ENCODE assay signal across 25 cellular contexts in genomic region chr4:142203505-142203904, GRCh38.
"Had no signal": no experiment of that assay in that cellular context is flagged by ENCODE, and none has a peak within 500 bp of the region (broad histone marks: within the 10 kb centered on the region; RNA-seq: fewer than 3 reads in every experiment).

No MANE protein-coding gene starts in this region.

- H3K27me3 Mint-ChIP-seq: activated CD8-positive, alpha-beta T cell treated with anti-CD3 and anti-CD28 coated beads for 36 hours; activated naive CD4-positive, alpha-beta T cell treated with anti-CD3 and anti-CD28 coated beads, Interleukin-2, amount 10 ng/mL, durations not matched to agents 7 days and 5 days; activated naive CD8-positive, alpha-beta T cell treated with anti-CD3 and anti-CD28 coated beads for 36 hours had no signal

- H3K9me3 Mint-ChIP-seq: activated CD8-positive, alpha-beta T cell treated with anti-CD3 and anti-CD28 coated beads for 36 hours; activated naive CD4-positive, alpha-beta T cell treated with anti-CD3 and anti-CD28 coated beads, Interleukin-2, amount 10 ng/mL, durations not matched to agents 7 days and 5 days; activated naive CD8-positive, alpha-beta T cell treated with anti-CD3 and anti-CD28 coated beads for 36 hours; activated T-cell treated with anti-CD3 and anti-CD28 coated beads, Interleukin-2, amount 50 U/mL, for 72 hours; activated T-helper 2 cell treated with anti-CD3 and anti-CD28 coated beads, Interferon-gamma antibody, Interleukin-2, Interleukin-4, amounts not matched to agents 10 μg/mL and 5 μg/mL and 100 μg/mL, durations not matched to agents 14 hours and 24 hours and 36 hours; T-helper 1 cell treated with Interleukin-12 subunit alpha and Interleukin-12 subunit beta and Interleukin-4 antibody, amounts not matched to agents 30 μg/mL and 1 μg/mL, for 36 hours had no signal

- DNase-seq: activated CD4-positive, CD25-positive, alpha-beta regulatory T cell; activated CD8-positive, alpha-beta memory T cell treated with anti-CD3 and anti-CD28 coated beads, Interleukin-2, amount 50 U/mL, for 4 hours; activated CD8-positive, alpha-beta T cell treated with anti-CD3 and anti-CD28 coated beads for 36 hours; activated gamma-delta T cell treated with Interleukin-2 at 50 U/mL for 16 hours; activated naive CD4-positive, alpha-beta T cell treated with anti-CD3 and anti-CD28 coated beads, Interleukin-2, amount 10 ng/mL, durations not matched to agents 7 days and 5 days; activated naive CD8-positive, alpha-beta T cell treated with anti-CD3 and anti-CD28 coated beads for 36 hours; activated T-cell treated with anti-CD3 and anti-CD28 coated beads, Interleukin-2, amount 50 U/mL, for 72 hours; Karpas-422; MM.1S; NCI-H1105 treated with DMSO at 0.1 percent for 48 hours; NCI-H1436 treated with DMSO at 0.1 percent for 48 hours; NCI-H187; NCI-H2081; NCI-H446; NCI-H526; NCI-H774; NK-92 treated with Interleukin-12 subunit alpha and Interleukin-12 subunit beta, amount 100 ng/mL, for 24 hours; PC-3; SHP77; SW 1271; T1000 had no signal

- H3K4me3 Mint-ChIP-seq: activated CD8-positive, alpha-beta T cell treated with anti-CD3 and anti-CD28 coated beads for 36 hours; activated naive CD4-positive, alpha-beta T cell treated with anti-CD3 and anti-CD28 coated beads, Interleukin-2, amount 10 ng/mL, durations not matched to agents 7 days and 5 days; activated naive CD8-positive, alpha-beta T cell treated with anti-CD3 and anti-CD28 coated beads for 36 hours; activated T-cell treated with anti-CD3 and anti-CD28 coated beads, Interleukin-2, amount 50 U/mL, for 72 hours; T-helper 1 cell treated with Interleukin-12 subunit alpha and Interleukin-12 subunit beta and Interleukin-4 antibody, amounts not matched to agents 30 μg/mL and 1 μg/mL, for 36 hours had no signal

- H3K4me1 Mint-ChIP-seq: activated naive CD4-positive, alpha-beta T cell treated with anti-CD3 and anti-CD28 coated beads, Interleukin-2, amount 10 ng/mL, durations not matched to agents 7 days and 5 days had no signal

- H3K27ac Mint-ChIP-seq: activated CD8-positive, alpha-beta T cell treated with anti-CD3 and anti-CD28 coated beads for 36 hours; activated naive CD4-positive, alpha-beta T cell treated with anti-CD3 and anti-CD28 coated beads, Interleukin-2, amount 10 ng/mL, durations not matched to agents 7 days and 5 days; activated naive CD8-positive, alpha-beta T cell treated with anti-CD3 and anti-CD28 coated beads for 36 hours; activated T-helper 2 cell treated with anti-CD3 and anti-CD28 coated beads, Interferon-gamma antibody, Interleukin-2, Interleukin-4, amounts not matched to agents 10 μg/mL and 5 μg/mL and 100 μg/mL, durations not matched to agents 14 hours and 24 hours and 36 hours; T-helper 1 cell treated with Interleukin-12 subunit alpha and Interleukin-12 subunit beta and Interleukin-4 antibody, amounts not matched to agents 30 μg/mL and 1 μg/mL, for 36 hours had no signal

- ATAC-seq: activated CD8-positive, alpha-beta T cell treated with anti-CD3 and anti-CD28 coated beads for 36 hours; activated T-cell treated with anti-CD3 and anti-CD28 coated beads, Interleukin-2, amount 50 U/mL, for 72 hours; K562; PC-3; SK-N-SH treated with all-trans-retinoic acid at 6 μM for 48 hours had no signal
